13 cellular contexts compared by ENCODE assay signal in the genomic region with DNA sequence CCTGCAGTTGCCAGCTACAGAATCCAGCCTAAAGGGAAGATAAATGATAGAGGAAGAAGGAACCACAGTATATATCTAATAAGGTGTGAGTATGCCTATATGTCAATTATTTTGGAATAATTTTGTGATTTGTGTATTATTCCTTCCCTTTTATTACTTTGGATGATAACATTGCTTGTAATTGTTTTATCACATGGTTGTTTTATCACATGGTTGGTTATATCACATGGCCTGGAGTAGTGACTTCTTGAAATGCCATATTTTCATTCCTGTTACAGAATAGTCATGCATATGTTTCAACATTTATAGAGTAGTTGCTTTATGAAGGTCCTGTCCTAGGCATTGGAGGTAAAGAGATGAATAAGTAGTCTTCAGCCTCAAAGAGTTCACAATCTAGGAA. TPM values are rescaled to one million over a fixed set of nuclear protein-coding genes. Genes with fewer than 3 reads are reported as not detected.
DNase-seq lines count a peak whose midpoint lies in the region; ATAC-seq and TF ChIP-seq lines count a peak whose summit lies in the region.
"Had no signal": no experiment of that assay in that cellular context is flagged by ENCODE, and none has a peak within 500 bp of the region (broad histone marks: within the 10 kb centered on the region; RNA-seq: fewer than 3 reads in every experiment).

No MANE protein-coding gene starts in this region.

- TF ChIP-seq POLR2A in erythroblast (IDR thresholded peaks at IDR 0.05; ENCODE audit: low read length), result no peak

- no peaks in the 10 kb centered on the region for H3K9me3 ChIP-seq in Caco-2
- no peaks in the 10 kb centered on the region for H3K9me3 ChIP-seq in SJSA1 (replicated peaks)
- no peaks in the 10 kb centered on the region for H3K9me3 ChIP-seq in left lung

- no peaks in the 10 kb centered on the region for H3K27me3 Mint-ChIP-seq in Caco-2 (ENCODE audit: insufficient read depth, unreplicated experiment)

- H3K4me1 Mint-ChIP-seq in Caco-2 (ENCODE audit: low read depth, unreplicated experiment), result peaks cover 34% of the 10 kb centered on the region

- no peak for TF ChIP-seq CTCF in Caco-2 (IDR thresholded peaks at IDR 0.05; ENCODE audit: insufficient read depth in 1 of 2, low read depth in 1 of 2, low read length in 1 of 2, severe bottlenecking in 1 of 2, unreplicated experiment in 1 of 2)
- TF ChIP-seq CTCF in left lung (IDR thresholded peaks at IDR 0.05), result no peak

- no peak overlapping the region for H3K4me3 Mint-ChIP-seq in Caco-2 (ENCODE audit: unreplicated experiment)

- H3K27me3 ChIP-seq in Caco-2 (replicated peaks; ENCODE audit: control insufficient read depth, insufficient read depth, low read length) (no peaks in the 10 kb centered on the region), SJSA1 (replicated peaks) (no peaks in the 10 kb centered on the region), left lung (no peaks in the 10 kb centered on the region)

- peak overlapping the region; percentile 58 for H3K27ac Mint-ChIP-seq in Caco-2 (ENCODE audit: unreplicated experiment)

- no peak for ATAC-seq in left lung

- POLR2A ChIA-PET in Caco-2 (lab: Charles Lee), result no interaction called here

- H3K36me3 Mint-ChIP-seq in Caco-2 (ENCODE audit: insufficient read depth, unreplicated experiment), result peaks cover 22% of the 10 kb centered on the region

- BruUV-seq in Caco-2 (replicated peaks; lab: Mats Ljungman, UMichigan), result no TSS peak

- intact Hi-C loops in Caco-2 (cut with micrococcal nuclease; ENCODE audit: unreplicated experiment), result loop anchor here (5.0 to 10.0 kb wide), 3 partner anchors 58 to 209 kb away; a partner anchor contains a TSS
- intact Hi-C loops in left lung (cut with DNase I), result no loop called here

- DNase-seq in Caco-2 (no peak), KBM-7 (peak; percentile 35), SJSA1 (ENCODE audit: low read depth in 1 of 2, low spot score in 2 of 2) (no peak), erythroblast (lab: John Stamatoyannopoulos, UW) (peak; percentile 41 to 42), DMS53 treated with DMSO at 0.1 percent for 48 hours (lab: John Stamatoyannopoulos, UW; ENCODE audit: unreplicated experiment) (no peak), left lung (no peak), NCI-H345 treated with DMSO at 0.1 percent for 48 hours (lab: John Stamatoyannopoulos, UW; ENCODE audit: unreplicated experiment) (no peak), DMS79 (lab: John Stamatoyannopoulos, UW) (no peak)
- DNase-seq: C1 segment of cervical spinal cord, NCI-H1105, NCI-H187, NCI-H82, T-helper 1 cell had no signal

- in situ Hi-C loops in KBM-7 (cut with MboI; ENCODE audit: low pct_unique_long_range_greater_than_20kb, low sequenced_read_pairs), result no loop called here

- H3K27ac ChIP-seq in SJSA1, result peak overlapping the region; percentile 98
- peak overlapping the region in 1 of 2 donors; percentile 29 for H3K27ac ChIP-seq in left lung

- H3K9me3 Mint-ChIP-seq in Caco-2 (ENCODE audit: unreplicated experiment), result no peaks in the 10 kb centered on the region

- H3K4me3 ChIP-seq in Caco-2 (ENCODE audit: low read depth, low read length) (no peak overlapping the region), SJSA1 (no peak overlapping the region), left lung (no peak overlapping the region)

- H3K4me1 ChIP-seq in Caco-2 (peaks cover 74% of the 10 kb centered on the region), SJSA1 (replicated peaks) (peaks cover 64% of the 10 kb centered on the region), left lung (peaks cover 6 to 66% of the 10 kb centered on the region in 2 donors)

- H3K36me3 ChIP-seq in Caco-2 (ENCODE audit: control insufficient read depth, insufficient read depth, low read length) (no peaks in the 10 kb centered on the region; the same call in 1 of the 2 replicates), SJSA1 (peaks cover 16% of the 10 kb centered on the region), left lung (no peaks in the 10 kb centered on the region)

- CTCF ChIA-PET in Caco-2 (lab: Charles Lee), result no interaction called here

RNA-seq across cellular contexts. Expression of a gene that starts 3.0 kb away (rescaled TPM):
- total RNA-seq in Caco-2 (2022), result 102 and 105 TPM in 2 replicates
- 112 and 124 TPM in 2 replicates for total RNA-seq in SJSA1 (2014; rRNA removed; shearing (Covaris generic))
- 10 to 100 TPM; 41.6 to 50.2 TPM for total RNA-seq in left lung

Comparison
In these comparisons a context has a peak if more than half of its experiments do, and no peak if none do; other contexts are left out.
1. DNase-seq: peak in KBM-7 (single experiment) and erythroblast (2 of 2); none in Caco-2 (0 of 2), SJSA1 (0 of 2), DMS53 treated with DMSO at 0.1 percent for 48 hours (single experiment), left lung (0 of 2), NCI-H345 treated with DMSO at 0.1 percent for 48 hours (single experiment) and DMS79 (single experiment).